Comparison of ENCODE assay signal across 8 cellular contexts in the genomic region with DNA sequence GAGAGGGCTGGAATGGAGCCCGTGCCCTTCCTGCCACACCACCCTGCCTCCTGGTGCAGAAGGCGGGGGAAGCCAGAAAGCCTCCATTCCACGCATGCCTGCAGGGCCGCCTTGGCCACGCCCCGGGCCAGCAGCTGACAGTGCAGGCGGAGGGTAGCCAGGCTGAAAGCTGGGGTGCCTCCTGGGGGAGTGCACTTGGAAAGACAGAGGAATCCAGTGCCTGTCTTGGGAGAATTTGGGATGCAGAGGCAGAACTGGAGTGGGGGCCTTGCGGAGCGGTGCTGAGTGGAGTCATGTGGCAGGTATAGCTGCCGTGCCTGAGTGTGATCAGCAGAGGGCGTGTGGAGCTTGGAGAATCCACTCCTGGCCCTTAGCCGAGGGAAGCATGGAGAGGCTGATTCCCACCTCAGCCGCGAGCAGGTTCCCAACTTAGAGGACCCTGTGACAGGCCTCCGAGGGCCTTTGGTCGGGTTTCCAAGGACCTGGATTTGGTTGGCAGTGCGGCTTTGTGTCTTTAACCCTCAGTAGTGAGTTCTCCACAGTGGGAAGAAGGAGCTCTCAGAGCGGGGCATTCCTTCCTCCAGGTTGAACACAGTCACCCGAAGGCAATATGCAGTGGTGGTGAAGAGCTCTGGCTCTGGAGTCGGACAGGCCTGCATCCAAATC. TPM values are rescaled to one million over a fixed set of nuclear protein-coding genes. Genes with fewer than 3 reads are reported as not detected.
A peak's percentile ranks its signal among the peaks of the same experiment; 100 is the strongest.
DNase-seq lines count a peak whose midpoint lies in the region; ATAC-seq, FAIRE-seq and TF ChIP-seq lines count a peak whose summit lies in the region.

No MANE protein-coding gene starts in this region.

- in situ Hi-C loops in GM12878 (cut with MboI), result no loop called here

- 7% methylated on average over 20 of the region's 20 CpGs for WGBS in GM12878 (ENCODE audit: insufficient coverage, insufficient replicate concordance, low lambda C conversion rate, missing lambda C conversion rate)
- 8 to 12% methylated on average over 20 of the region's 20 CpGs for WGBS in sigmoid colon, 2 donors

- peak; percentile 90 to 92 (median 90) for TF ChIP-seq CTCF in GM12878 (IDR thresholded peaks at IDR 0.05 in 2 of 3, conservative IDR thresholded peaks at IDR 0.05 in 1 of 3; ENCODE audit: control insufficient read depth in 2 of 3, extremely low read depth in 1 of 3, insufficient read depth in 1 of 3, low read depth in 3 of 3, low read length in 3 of 3)
- peak; percentile 80 to 92 (median 86) for TF ChIP-seq CTCF in sigmoid colon (IDR thresholded peaks at IDR 0.05)

- POLR2A ChIA-PET in GM12878 (lab: Charles Lee), result interaction anchor here (0.6 to 1.3 kb wide), 5 partner anchors 9 to 192 kb away, joined by 3 to 9 read pairs (median 5); a partner anchor contains a TSS

- no TSS peak for BruUV-seq in GM12878 (replicated peaks; lab: Mats Ljungman, UMichigan)

- peak overlapping the region; percentile 41; the same call in 1 of the 2 replicates for H3K9ac ChIP-seq in GM12878 (ENCODE audit: control insufficient read depth, insufficient read depth, low read length)

- no peaks in the 10 kb centered on the region for H4K20me1 ChIP-seq in GM12878 (ENCODE audit: control insufficient read depth, insufficient read depth)

- SMC1A ChIA-PET in GM12878 (lab: Charles Lee; ENCODE audit: uncharacterized antibody, unreplicated experiment), result interaction anchor here (0.6 to 2.9 kb wide), 18 partner anchors 9 to 566 kb away, joined by 3 to 19 read pairs (median 3); a partner anchor contains a TSS

- peak; percentile 62 for TF ChIP-seq RAD21 in GM12878 (IDR thresholded peaks at IDR 0.05; ENCODE audit: insufficient read depth, low read depth, low read length)

- RAD21 ChIA-PET in GM12878 (lab: Charles Lee; ENCODE audit: unreplicated experiment), result interaction anchor here (0.6 to 3.7 kb wide), 18 partner anchors 9 to 666 kb away, joined by 3 to 18 read pairs (median 4); a partner anchor contains a TSS

- TF ChIP-seq POLR2A in GM12878 (IDR thresholded peaks at IDR 0.05; ENCODE audit: low read depth, low read length) (peak; percentile 28; the same call in 1 of the 2 replicates), sigmoid colon (IDR thresholded peaks at IDR 0.05) (no peak)

- DNase-seq in EL (peak; percentile 85), NCI-H187 (lab: John Stamatoyannopoulos, UW) (peak; percentile 24 to 47), T1000 (lab: John Stamatoyannopoulos, UW) (peak; percentile 71), GM12878 (ENCODE audit: low read depth, low spot score) (no peak), hypothalamus (lab: John Stamatoyannopoulos, UW) (peak; percentile 44 to 95 (median 79)), sigmoid colon (peak; percentile 93)

- intact Hi-C loops in GM12878 (cut with micrococcal nuclease; ENCODE audit: unreplicated experiment) (loop anchor here (5.0 kb wide), 1 partner anchor 50 kb away; no protein-coding TSS in a partner anchor), sigmoid colon (cut with DNase I) (loop anchor here (1.0 kb wide), 1 partner anchor 58 kb away; a partner anchor contains a TSS)

- H3K79me2 ChIP-seq in GM12878 (ENCODE audit: control insufficient read depth, insufficient read depth, low read length), result no peaks in the 10 kb centered on the region

- H3K27me3 ChIP-seq in GM12878 (replicated peaks in 1 of 2; ENCODE audit: control insufficient read depth in 2 of 2, insufficient read depth in 2 of 2, low read length in 1 of 2) (no peaks in the 10 kb centered on the region), sigmoid colon (no peaks in the 10 kb centered on the region)

- TF ChIP-seq EP300 in GM12878 (IDR thresholded peaks at IDR 0.05; ENCODE audit: borderline replicate concordance in 1 of 2, control insufficient read depth in 1 of 2, low read depth in 2 of 2, low read length in 2 of 2) (no peak), sigmoid colon (IDR thresholded peaks at IDR 0.05) (no peak)

- peak overlapping the region; percentile 98 for H2AFZ ChIP-seq in GM12878 (ENCODE audit: control insufficient read depth, low read depth, low read length)

- H3K27ac ChIP-seq in GM12878 (ENCODE audit: control insufficient read depth, insufficient read depth), result no peak overlapping the region
- peak overlapping the region; percentile 63 to 76 (median 71) for H3K27ac ChIP-seq in sigmoid colon

- H3K36me3 ChIP-seq in GM12878 (ENCODE audit: control insufficient read depth in 2 of 2, insufficient read depth in 2 of 2, low read length in 1 of 2) (no peaks in the 10 kb centered on the region; a peak in 1 of 4 replicates), sigmoid colon (peaks cover 0 to 8% (median 0%) of the 10 kb centered on the region in 4 donors)

- H3K4me3 ChIP-seq in GM12878 (peak overlapping the region; percentile 59; the same call in 1 of the 2 replicates), sigmoid colon (peak overlapping the region in 3 of 4 donors; percentile 27 to 46 (median 45))

- H3K4me1 ChIP-seq in GM12878 (ENCODE audit: control insufficient read depth, insufficient read depth, low read length) (peaks cover 7% of the 10 kb centered on the region), sigmoid colon (peaks cover 0 to 27% (median 24%) of the 10 kb centered on the region in 4 donors)

- H3K4me2 ChIP-seq in GM12878 (ENCODE audit: control insufficient read depth, insufficient read depth), result peak overlapping the region; percentile 79

- CTCF ChIA-PET in GM12878 (lab: Yijun Ruan, JAX), result interaction anchor here (0.5 to 4.4 kb wide), 47 partner anchors 9 to 781 kb away, joined by 3 to 61 read pairs (median 4); a partner anchor contains a TSS

- ATAC-seq in HG02588 (IDR thresholded peaks at IDR 0.05; ENCODE audit: unreplicated experiment) (peak; percentile 61), GM12878 (peak; percentile 96), GM21515 (IDR thresholded peaks at IDR 0.05; ENCODE audit: unreplicated experiment) (no peak)

- H3K9me3 ChIP-seq in GM12878 (replicated peaks; ENCODE audit: control insufficient read depth, insufficient read depth, low read length), result no peaks in the 10 kb centered on the region
- no peaks in the 10 kb centered on the region for H3K9me3 ChIP-seq in sigmoid colon

- peak; percentile 98 for FAIRE-seq in GM12878 (lab: Jason Lieb, UNC)

RNA-seq across cellular contexts. Expression of a gene that starts 9.1 kb away (rescaled TPM):
- total RNA-seq in GM12878 (2013; cell fraction: nucleolus; rRNA removed), result 13.1 and 14.6 TPM in 2 replicates
- total RNA-seq in GM12878 (2014; rRNA removed), result 55.9 and 62.0 TPM in 2 replicates
- total RNA-seq in GM12878 (2014; rRNA removed; fragmentation: Illumina TruSeq; extraction: Trizol), result 27.8 and 31.4 TPM in 2 replicates
- total RNA-seq in GM12878 (2021), result 75.3 and 77.7 TPM in 2 replicates
- 42.6 TPM for polyA plus RNA-seq in GM12878 (2011; ENCODE audit: low read depth)
- 31.2 and 54.5 TPM in 2 replicates for polyA plus RNA-seq in GM12878 (2011; rRNA removed)
- 81.7 and 85.1 TPM in 2 replicates for polyA plus RNA-seq in GM12878 (2011; cell fraction: cytosol; rRNA removed)
- polyA plus RNA-seq in GM12878 (2011; cell fraction: nucleus; rRNA removed), result 89.1 and 89.9 TPM in 2 replicates
- polyA plus RNA-seq in GM12878 (2012), result 47.5 and 62.9 TPM in 2 replicates
- 30.4 and 72.5 TPM in 2 replicates for polyA plus RNA-seq in GM12878 (2014; fragmentation: Illumina TruSeq; extraction: Trizol)
- 10 to 100 TPM in 1 of 2 experiments, 1 to 10 TPM in 1; 7.9 to 14.1 TPM for polyA plus RNA-seq in GM12878 (2014; fragmentation: Nextera tagmentation; extraction: Ambion mirVana)
- 75.8 and 76.2 TPM in 2 replicates for polyA plus RNA-seq in GM12878 (2014; rRNA removed)
- 10 to 100 TPM; 65.3 to 68.7 TPM for polyA plus RNA-seq in GM12878 (2016; fragmentation: Nextera tagmentation; extraction: Ambion mirVana)
- polyA minus RNA-seq in GM12878 (2011; rRNA and poly(A)+ RNA removed), result 30.6 and 52.0 TPM in 2 replicates
- polyA minus RNA-seq in GM12878 (2011; cell fraction: cytosol; rRNA and poly(A)+ RNA removed), result 17.9 and 19.1 TPM in 2 replicates
- polyA minus RNA-seq in GM12878 (2011; cell fraction: nucleus; rRNA and poly(A)+ RNA removed), result 6.9 and 12.4 TPM in 2 replicates
- total RNA-seq in sigmoid colon, result 10 to 100 TPM; 16.3 to 25.1 (median 20.4) TPM
- 10 to 100 TPM; 41.8 to 73.3 (median 60.1) TPM for polyA plus RNA-seq in sigmoid colon

RNA-seq across cellular contexts. Expression of a gene that starts 21.8 kb away (rescaled TPM):
- total RNA-seq in GM12878 (2013; cell fraction: nucleolus; rRNA removed), result 8.9 and 9.4 TPM in 2 replicates
- total RNA-seq in GM12878 (2014; rRNA removed) (9.8 and 14.0 TPM in 2 replicates), GM12878 (2014; rRNA removed; fragmentation: Illumina TruSeq; extraction: Trizol) (4.2 and 5.8 TPM in 2 replicates), GM12878 (2021) (13.5 and 13.9 TPM in 2 replicates), sigmoid colon (10 to 100 TPM; 10.7 to 18.0 (median 12.0) TPM)
- polyA plus RNA-seq in GM12878 (2011; ENCODE audit: low read depth), result 0.98 TPM
- polyA plus RNA-seq in GM12878 (2011; rRNA removed) (1.5 and 4.4 TPM in 2 replicates), GM12878 (2014; fragmentation: Illumina TruSeq; extraction: Trizol) (2.0 and 5.5 TPM in 2 replicates), GM12878 (2014; fragmentation: Nextera tagmentation; extraction: Ambion mirVana) (1 to 10 TPM in 1 of 2 experiments, under 1 TPM in 1; 0.13 to 1.1 TPM), GM12878 (2014; rRNA removed) (9.4 and 12.9 TPM in 2 replicates), GM12878 (2016; fragmentation: Nextera tagmentation; extraction: Ambion mirVana) (10 to 100 TPM in 1 of 2 experiments, 1 to 10 TPM in 1; 9.4 to 12.1 TPM), sigmoid colon (10 to 100 TPM in 2 of 3 donors, 1 to 10 TPM in 1; 6.0 to 45.1 (median 14.3) TPM)
- polyA plus RNA-seq in GM12878 (2011; cell fraction: cytosol; rRNA removed), result 6.8 and 8.9 TPM in 2 replicates
- polyA plus RNA-seq in GM12878 (2011; cell fraction: nucleus; rRNA removed), result 9.4 and 15.5 TPM in 2 replicates
- polyA plus RNA-seq in GM12878 (2012), result 3.2 and 4.0 TPM in 2 replicates
- polyA minus RNA-seq in GM12878 (2011; rRNA and poly(A)+ RNA removed), result 7.6 and 11.6 TPM in 2 replicates
- polyA minus RNA-seq in GM12878 (2011; cell fraction: cytosol; rRNA and poly(A)+ RNA removed), result 5.6 and 6.8 TPM in 2 replicates
- 3.0 and 7.6 TPM in 2 replicates for polyA minus RNA-seq in GM12878 (2011; cell fraction: nucleus; rRNA and poly(A)+ RNA removed)

RNA-seq across cellular contexts. Expression of a gene that starts 39.5 kb away (rescaled TPM):
- total RNA-seq in GM12878 (2013; cell fraction: nucleolus; rRNA removed), result 67.3 and 73.5 TPM in 2 replicates
- total RNA-seq in GM12878 (2014; rRNA removed) (57.6 and 64.1 TPM in 2 replicates), GM12878 (2014; rRNA removed; fragmentation: Illumina TruSeq; extraction: Trizol) (22.7 and 23.7 TPM in 2 replicates), GM12878 (2021) (39.3 and 39.4 TPM in 2 replicates), sigmoid colon (10 to 100 TPM; 26.4 to 60.7 (median 29.7) TPM)
- polyA plus RNA-seq in GM12878 (2011; ENCODE audit: low read depth), result 13.2 TPM
- polyA plus RNA-seq in GM12878 (2011; rRNA removed) (23.7 and 37.9 TPM in 2 replicates), GM12878 (2014; fragmentation: Illumina TruSeq; extraction: Trizol) (12.4 and 23.9 TPM in 2 replicates), GM12878 (2014; fragmentation: Nextera tagmentation; extraction: Ambion mirVana) (1 to 10 TPM; 3.8 to 9.1 TPM), GM12878 (2014; rRNA removed) (61.6 and 62.2 TPM in 2 replicates), GM12878 (2016; fragmentation: Nextera tagmentation; extraction: Ambion mirVana) (10 to 100 TPM; 60.5 to 61.1 TPM), sigmoid colon (10 to 100 TPM; 58.3 to 80.9 (median 67.0) TPM)
- polyA plus RNA-seq in GM12878 (2011; cell fraction: cytosol; rRNA removed), result 57.9 and 75.2 TPM in 2 replicates
- 70.3 and 89.4 TPM in 2 replicates for polyA plus RNA-seq in GM12878 (2011; cell fraction: nucleus; rRNA removed)
- polyA plus RNA-seq in GM12878 (2012), result 26.5 and 29.8 TPM in 2 replicates
- 34.9 and 43.2 TPM in 2 replicates for polyA minus RNA-seq in GM12878 (2011; rRNA and poly(A)+ RNA removed)
- polyA minus RNA-seq in GM12878 (2011; cell fraction: cytosol; rRNA and poly(A)+ RNA removed), result 11.8 and 19.8 TPM in 2 replicates
- polyA minus RNA-seq in GM12878 (2011; cell fraction: nucleus; rRNA and poly(A)+ RNA removed), result 24.5 and 43.3 TPM in 2 replicates

RNA-seq across cellular contexts. Expression of a gene that starts 39.9 kb away (rescaled TPM):
- 14.1 and 15.2 TPM in 2 replicates for total RNA-seq in GM12878 (2013; cell fraction: nucleolus; rRNA removed)
- total RNA-seq in GM12878 (2014; rRNA removed), result 38.5 and 38.9 TPM in 2 replicates
- total RNA-seq in GM12878 (2014; rRNA removed; fragmentation: Illumina TruSeq; extraction: Trizol), result 26.5 and 27.6 TPM in 2 replicates
- 43.2 TPM in 2 replicates for total RNA-seq in GM12878 (2021)
- polyA plus RNA-seq in GM12878 (2011; ENCODE audit: low read depth), result 9.1 TPM
- 20.4 and 32.4 TPM in 2 replicates for polyA plus RNA-seq in GM12878 (2011; rRNA removed)
- polyA plus RNA-seq in GM12878 (2011; cell fraction: cytosol; rRNA removed), result 30.3 and 36.6 TPM in 2 replicates
- polyA plus RNA-seq in GM12878 (2011; cell fraction: nucleus; rRNA removed), result 12.1 and 17.2 TPM in 2 replicates
- polyA plus RNA-seq in GM12878 (2012), result 21.7 and 23.6 TPM in 2 replicates
- 25.5 and 40.5 TPM in 2 replicates for polyA plus RNA-seq in GM12878 (2014; fragmentation: Illumina TruSeq; extraction: Trizol)
- polyA plus RNA-seq in GM12878 (2014; fragmentation: Nextera tagmentation; extraction: Ambion mirVana), result 1 to 10 TPM; 2.8 to 5.5 TPM
- 35.4 and 38.8 TPM in 2 replicates for polyA plus RNA-seq in GM12878 (2014; rRNA removed)
- 10 to 100 TPM; 64.9 to 70.5 TPM for polyA plus RNA-seq in GM12878 (2016; fragmentation: Nextera tagmentation; extraction: Ambion mirVana)
- polyA minus RNA-seq in GM12878 (2011; rRNA and poly(A)+ RNA removed), result 20.5 and 35.6 TPM in 2 replicates
- 9.5 and 20.0 TPM in 2 replicates for polyA minus RNA-seq in GM12878 (2011; cell fraction: cytosol; rRNA and poly(A)+ RNA removed)
- polyA minus RNA-seq in GM12878 (2011; cell fraction: nucleus; rRNA and poly(A)+ RNA removed), result 3.5 and 11.4 TPM in 2 replicates
- 10 to 100 TPM in 1 of 4 donors, 1 to 10 TPM in 3; 7.6 to 14.1 (median 9.1) TPM for total RNA-seq in sigmoid colon
- polyA plus RNA-seq in sigmoid colon, result 10 to 100 TPM; 16.7 to 20.8 (median 18.0) TPM

RNA-seq across cellular contexts. Expression of a gene that starts 58.5 kb away (rescaled TPM):
- 14.8 and 17.0 TPM in 2 replicates for total RNA-seq in GM12878 (2013; cell fraction: nucleolus; rRNA removed)
- 0.87 and 0.96 TPM in 2 replicates for total RNA-seq in GM12878 (2014; rRNA removed)
- 0.31 and 0.46 TPM in 2 replicates for total RNA-seq in GM12878 (2014; rRNA removed; fragmentation: Illumina TruSeq; extraction: Trizol)
- 1.2 TPM in 2 replicates for total RNA-seq in GM12878 (2021)
- 1.8 TPM for polyA plus RNA-seq in GM12878 (2011; ENCODE audit: low read depth)
- 3.2 and 6.7 TPM in 2 replicates for polyA plus RNA-seq in GM12878 (2011; rRNA removed)
- polyA plus RNA-seq in GM12878 (2011; cell fraction: cytosol; rRNA removed), result 9.9 and 10.5 TPM in 2 replicates
- polyA plus RNA-seq in GM12878 (2011; cell fraction: nucleus; rRNA removed), result 8.0 and 14.8 TPM in 2 replicates
- polyA plus RNA-seq in GM12878 (2012), result 3.7 and 4.2 TPM in 2 replicates
- polyA plus RNA-seq in GM12878 (2014; fragmentation: Illumina TruSeq; extraction: Trizol), result 0.13 and 0.34 TPM in 2 replicates
- under 1 TPM; 0.05 TPM for polyA plus RNA-seq in GM12878 (2014; fragmentation: Nextera tagmentation; extraction: Ambion mirVana)
- polyA plus RNA-seq in GM12878 (2014; rRNA removed), result 1.1 and 1.5 TPM in 2 replicates
- 1 to 10 TPM in 1 of 2 experiments, under 1 TPM in 1; 0.45 to 1.1 TPM for polyA plus RNA-seq in GM12878 (2016; fragmentation: Nextera tagmentation; extraction: Ambion mirVana)
- polyA minus RNA-seq in GM12878 (2011; rRNA and poly(A)+ RNA removed), result 3.0 and 9.4 TPM in 2 replicates
- polyA minus RNA-seq in GM12878 (2011; cell fraction: cytosol; rRNA and poly(A)+ RNA removed), result 3.4 and 4.8 TPM in 2 replicates
- 3.3 and 5.8 TPM in 2 replicates for polyA minus RNA-seq in GM12878 (2011; cell fraction: nucleus; rRNA and poly(A)+ RNA removed)
- 10 to 100 TPM; 18.2 to 28.5 (median 19.8) TPM for total RNA-seq in sigmoid colon
- polyA plus RNA-seq in sigmoid colon, result 1 to 10 TPM; 4.2 to 7.1 (median 4.6) TPM
